In the genomic region with DNA sequence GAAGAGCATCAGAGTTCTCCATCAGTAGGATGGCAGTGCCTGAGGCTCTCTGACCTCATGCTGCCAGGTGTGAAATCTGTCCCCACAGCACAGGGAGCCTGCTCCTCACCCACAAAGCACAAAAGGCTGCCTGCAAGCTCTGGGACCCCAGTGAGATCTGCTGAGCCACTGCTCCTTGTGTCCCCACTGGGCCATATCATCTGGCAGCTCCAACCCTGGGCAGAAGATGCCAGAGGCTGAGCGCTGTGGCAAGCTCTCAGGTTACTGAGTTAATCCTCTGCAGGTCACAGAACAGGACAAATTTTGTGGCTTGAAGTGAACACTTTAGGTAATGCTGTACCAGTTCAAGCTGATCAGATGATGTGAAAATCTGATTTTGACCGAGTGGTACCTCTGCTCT, we compare ENCODE assay signal across 15 cellular contexts. TPM values are rescaled to one million over a fixed set of nuclear protein-coding genes. Genes with fewer than 3 reads are reported as not detected.
DNase-seq lines count a peak whose midpoint lies in the region; ATAC-seq, FAIRE-seq and TF ChIP-seq lines count a peak whose summit lies in the region.
"Had no signal": no experiment of that assay in that cellular context is flagged by ENCODE, and none has a peak within 500 bp of the region (broad histone marks: within the 10 kb centered on the region; RNA-seq: fewer than 3 reads in every experiment).

No MANE protein-coding gene starts in this region.

- H3K9ac ChIP-seq in mammary epithelial cell (ENCODE audit: insufficient read depth, low read length), result no peak overlapping the region

- intact Hi-C loops in breast epithelium (cut with DNase I; ENCODE audit: low total_unique reads) (no loop called here), mammary epithelial cell (cut with micrococcal nuclease) (no loop called here), psoas muscle (cut with DNase I) (loop anchor here in 1 of 2 donors (5.0 kb wide), 2 partner anchors 46 to 61 kb away; no protein-coding TSS in a partner anchor)

- H4K20me1 ChIP-seq in mammary epithelial cell (ENCODE audit: insufficient read depth, low read length), result no peaks in the 10 kb centered on the region

- no peak overlapping the region for H3K27ac Mint-ChIP-seq in effector memory CD8-positive, alpha-beta T cell
- H3K27ac Mint-ChIP-seq: activated B cell treated with CpG ODN at 0.5 μM for 24 hours; activated naive CD8-positive, alpha-beta T cell treated with anti-CD3 and anti-CD28 coated beads, Interleukin-2, amount 50 U/mL, for 24 hours had no signal

- no peak overlapping the region for H3K4me3 ChIP-seq in breast epithelium
- H3K4me3 ChIP-seq in mammary epithelial cell (replicated peaks in 1 of 3; ENCODE audit: insufficient read depth in 1 of 3, low read depth in 2 of 3, low read length in 3 of 3), result no peak overlapping the region
- no peak overlapping the region for H3K4me3 ChIP-seq in psoas muscle

- CTCF ChIA-PET in mammary epithelial cell (lab: Charles Lee; ENCODE audit: low non-redundant PET), result no interaction called here

- TF ChIP-seq POLR2A in breast epithelium (IDR thresholded peaks at IDR 0.05), result no peak

- no peaks in the 10 kb centered on the region for H3K9me3 ChIP-seq in breast epithelium
- no peaks in the 10 kb centered on the region for H3K9me3 ChIP-seq in mammary epithelial cell (replicated peaks; ENCODE audit: insufficient read depth, low read length)
- no peaks in the 10 kb centered on the region for H3K9me3 ChIP-seq in psoas muscle

- no peaks in the 10 kb centered on the region for H3K4me1 Mint-ChIP-seq in effector memory CD8-positive, alpha-beta T cell (ENCODE audit: low read depth in 2 of 2)
- H3K4me1 Mint-ChIP-seq: activated B cell treated with CpG ODN at 0.5 μM for 24 hours; activated naive CD8-positive, alpha-beta T cell treated with anti-CD3 and anti-CD28 coated beads, Interleukin-2, amount 50 U/mL, for 24 hours had no signal

- H3K9me3 Mint-ChIP-seq in effector memory CD8-positive, alpha-beta T cell, result no peaks in the 10 kb centered on the region
- H3K9me3 Mint-ChIP-seq: activated B cell treated with CpG ODN at 0.5 μM for 24 hours; activated naive CD8-positive, alpha-beta T cell treated with anti-CD3 and anti-CD28 coated beads, Interleukin-2, amount 50 U/mL, for 24 hours had no signal

- H3K79me2 ChIP-seq in mammary epithelial cell (ENCODE audit: insufficient read depth, low read length), result no peaks in the 10 kb centered on the region

- ATAC-seq in left lobe of liver (peak; percentile 58), psoas muscle (peak; percentile 49 to 64 (median 60)), HG03108 (IDR thresholded peaks at IDR 0.05; ENCODE audit: unreplicated experiment) (no peak)
- ATAC-seq in effector memory CD8-positive, alpha-beta T cell (replicated peaks), result no peak
- ATAC-seq: activated naive CD8-positive, alpha-beta T cell treated with anti-CD3 and anti-CD28 coated beads, Interleukin-2, amount 50 U/mL, for 24 hours; stimulated activated naive CD8-positive, alpha-beta T cell treated with anti-CD3 and anti-CD28 coated beads, Interleukin-15, Interleukin-2, amounts not matched to agents 100 U/mL and 50 U/mL, for 24 hours had no signal

- no peaks in the 10 kb centered on the region for H3K27me3 Mint-ChIP-seq in effector memory CD8-positive, alpha-beta T cell
- H3K27me3 Mint-ChIP-seq: activated B cell treated with CpG ODN at 0.5 μM for 24 hours; activated naive CD8-positive, alpha-beta T cell treated with anti-CD3 and anti-CD28 coated beads, Interleukin-2, amount 50 U/mL, for 24 hours had no signal

- H3K4me1 ChIP-seq in breast epithelium (peaks cover 4 to 10% of the 10 kb centered on the region in 2 donors), mammary epithelial cell (ENCODE audit: insufficient read depth, low read length) (peaks cover 23% of the 10 kb centered on the region), psoas muscle (peaks cover 86% of the 10 kb centered on the region)

- TF ChIP-seq CTCF in breast epithelium (IDR thresholded peaks at IDR 0.05) (no peak), mammary epithelial cell (conservative IDR thresholded peaks at IDR 0.05 in 1 of 2, IDR thresholded peaks at IDR 0.05 in 1 of 2; ENCODE audit: extremely low read depth in 1 of 2, insufficient read depth in 1 of 2, low read depth in 1 of 2, low read length in 2 of 2) (no peak), psoas muscle (IDR thresholded peaks at IDR 0.05) (no peak)

- H3K27me3 ChIP-seq in breast epithelium, result no peaks in the 10 kb centered on the region
- no peaks in the 10 kb centered on the region for H3K27me3 ChIP-seq in mammary epithelial cell (ENCODE audit: insufficient read depth, low read length)
- H3K27me3 ChIP-seq in psoas muscle (ENCODE audit: insufficient read depth in 3 of 3, low read length in 2 of 3), result no peaks in the 10 kb centered on the region

- peak overlapping the region; percentile 72 to 77 for H3K27ac ChIP-seq in breast epithelium
- no peak overlapping the region for H3K27ac ChIP-seq in mammary epithelial cell (ENCODE audit: insufficient read depth, low read depth, low read length)
- H3K27ac ChIP-seq in psoas muscle, result peak overlapping the region; percentile 88

- H3K36me3 ChIP-seq in breast epithelium (no peaks in the 10 kb centered on the region), mammary epithelial cell (ENCODE audit: insufficient read depth, low read length) (peaks cover 14% of the 10 kb centered on the region), psoas muscle (ENCODE audit: insufficient read depth in 1 of 2, low read depth in 1 of 2) (peaks cover 9 to 33% of the 10 kb centered on the region in 2 donors)

- H3K4me3 Mint-ChIP-seq in effector memory CD8-positive, alpha-beta T cell, result no peak overlapping the region
- H3K4me3 Mint-ChIP-seq: activated B cell treated with CpG ODN at 0.5 μM for 24 hours; activated naive CD8-positive, alpha-beta T cell treated with anti-CD3 and anti-CD28 coated beads, Interleukin-2, amount 50 U/mL, for 24 hours had no signal

- H3K4me2 ChIP-seq in mammary epithelial cell (ENCODE audit: insufficient read depth, low read depth, low read length), result no peak overlapping the region

- in situ Hi-C loops in mammary epithelial cell (cut with MboI; ENCODE audit: low sequenced_read_pairs in 2 of 2), result loop anchor here in 1 of 2 donors (25.0 kb wide), 1 partner anchor 131 kb away; no protein-coding TSS in a partner anchor

- dilution Hi-C loops in mammary epithelial cell (cut with HindIII; ENCODE audit: low sequenced_read_pairs), result no loop called here

- H2AFZ ChIP-seq in mammary epithelial cell (ENCODE audit: low read depth, low read length), result no peak overlapping the region

- no TSS peak for BruUV-seq in mammary epithelial cell (replicated peaks; lab: Mats Ljungman, UMichigan)

- DNase-seq in breast epithelium (ENCODE audit: low spot score in 2 of 2) (no peak), mammary epithelial cell (no peak), left lobe of liver (ENCODE audit: low spot score) (peak; percentile 66), psoas muscle (peak; percentile 50 to 78), GM19239 (ENCODE audit: insufficient read length, low spot score) (no peak), NCI-H510A treated with DMSO at 0.1 percent for 48 hours (lab: John Stamatoyannopoulos, UW) (no peak)
- DNase-seq in effector memory CD8-positive, alpha-beta T cell, result no peak
- DNase-seq: activated B cell treated with CpG ODN at 0.5 μM for 24 hours; activated naive CD8-positive, alpha-beta T cell treated with anti-CD3 and anti-CD28 coated beads, Interleukin-2, amount 50 U/mL, for 24 hours; activated T-cell treated with anti-CD3 and anti-CD28 coated beads for 4 hours; OCI-M1; stimulated activated naive CD8-positive, alpha-beta T cell treated with anti-CD3 and anti-CD28 coated beads, Interleukin-15, Interleukin-2, amounts not matched to agents 100 U/mL and 50 U/mL, for 24 hours; SW 1271 had no signal

- no peaks in the 10 kb centered on the region for H3K36me3 Mint-ChIP-seq in effector memory CD8-positive, alpha-beta T cell (ENCODE audit: insufficient read depth)

- 100% methylated on average over 2 of the region's 2 CpGs for WGBS in mammary epithelial cell (ENCODE audit: low coverage, missing lambda C conversion rate)
- WGBS in psoas muscle, 3 donors, result 32 to 40% (median 36%) methylated on average over 2 of the region's 2 CpGs

- no peak for FAIRE-seq in GM19239 (lab: Jason Lieb, UNC)
- FAIRE-seq: colon had no signal

RNA-seq across cellular contexts. Expression of gene ERN1, which starts 26.7 kb away (rescaled TPM):
- total RNA-seq in breast epithelium, result 10 to 100 TPM; 13.1 to 40.8 (median 34.7) TPM
- 10 to 100 TPM; 18.8 to 36.8 TPM for total RNA-seq in mammary epithelial cell
- 5.3 TPM for polyA plus RNA-seq in mammary epithelial cell
- polyA minus RNA-seq in mammary epithelial cell, result 3.7 TPM
- total RNA-seq in left lobe of liver, result 30.9 TPM
- 10 to 100 TPM; 10.6 to 16.6 (median 14.2) TPM for total RNA-seq in psoas muscle
- polyA plus RNA-seq in psoas muscle, result 1 to 10 TPM; 2.8 to 7.6 (median 5.4) TPM

Comparison
In these comparisons a context has a peak if more than half of its experiments do, and no peak if none do; other contexts are left out.
1. DNase-seq: peak in left lobe of liver (single experiment) and psoas muscle (2 of 2); none in breast epithelium (0 of 2), mammary epithelial cell (single experiment), GM19239 (single experiment), NCI-H510A treated with DMSO at 0.1 percent for 48 hours (single experiment) and effector memory CD8-positive, alpha-beta T cell (0 of 3).
2. ATAC-seq: peak in left lobe of liver (single experiment) and psoas muscle (4 of 4); none in HG03108 (single experiment) and effector memory CD8-positive, alpha-beta T cell (single experiment).